In genomic region chr6:42120895-42121865, GRCh38 we compare ENCODE assay signal across 15 cellular contexts. TPM values are rescaled to one million over a fixed set of nuclear protein-coding genes. Genes with fewer than 3 reads are reported as not detected.
DNase-seq lines count a peak whose midpoint lies in the region; ATAC-seq and TF ChIP-seq lines count a peak whose summit lies in the region.
"Had no signal": no experiment of that assay in that cellular context is flagged by ENCODE, and none has a peak within 500 bp of the region (broad histone marks: within the 10 kb centered on the region; RNA-seq: fewer than 3 reads in every experiment).

No MANE protein-coding gene starts in this region.

- H3K27me3 ChIP-seq in Panc1 (ENCODE audit: control insufficient read depth, insufficient read depth, low read length) (no peaks in the 10 kb centered on the region), brain microvascular endothelial cell (replicated peaks) (no peaks in the 10 kb centered on the region)

- no peaks in the 10 kb centered on the region for H3K9me3 Mint-ChIP-seq in activated naive CD8-positive, alpha-beta T cell treated with anti-CD3 and anti-CD28 coated beads, Interleukin-2, amount 50 U/mL, for 24 hours

- H3K4me3 ChIP-seq in Panc1 (ENCODE audit: low read depth in 2 of 2, low read length in 2 of 2) (no peak overlapping the region), skin epidermis (no peak overlapping the region), brain microvascular endothelial cell (ENCODE audit: low read depth, low read length) (no peak overlapping the region)

- H3K27me3 Mint-ChIP-seq in activated naive CD8-positive, alpha-beta T cell treated with anti-CD3 and anti-CD28 coated beads, Interleukin-2, amount 50 U/mL, for 24 hours, result peaks cover 10% of the 10 kb centered on the region

- POLR2A ChIA-PET in Panc1 (lab: Charles Lee), result no interaction called here

- H3K4me3 Mint-ChIP-seq in activated naive CD8-positive, alpha-beta T cell treated with anti-CD3 and anti-CD28 coated beads, Interleukin-2, amount 50 U/mL, for 24 hours, result no peak overlapping the region
- H3K4me3 Mint-ChIP-seq: CD4-positive, CD25-positive, alpha-beta regulatory T cell had no signal

- H3K4me1 Mint-ChIP-seq in activated naive CD8-positive, alpha-beta T cell treated with anti-CD3 and anti-CD28 coated beads, Interleukin-2, amount 50 U/mL, for 24 hours, result no peaks in the 10 kb centered on the region
- H3K4me1 Mint-ChIP-seq: CD4-positive, CD25-positive, alpha-beta regulatory T cell had no signal

- BruUV-seq in Panc1 (replicated peaks; lab: Mats Ljungman, UMichigan), result no TSS peak

- CTCF ChIA-PET in Panc1 (lab: Charles Lee), result interaction anchor here (0.9 kb wide), 1 partner anchor 45 kb away, joined by 3 read pairs; no protein-coding TSS in a partner anchor

- H3K36me3 Mint-ChIP-seq in activated naive CD8-positive, alpha-beta T cell treated with anti-CD3 and anti-CD28 coated beads, Interleukin-2, amount 50 U/mL, for 24 hours (ENCODE audit: low read depth), result no peaks in the 10 kb centered on the region
- H3K36me3 Mint-ChIP-seq: CD4-positive, CD25-positive, alpha-beta regulatory T cell had no signal

- H3K36me3 ChIP-seq in Panc1 (ENCODE audit: control insufficient read depth, insufficient read depth, low read length), result no peaks in the 10 kb centered on the region
- H3K36me3 ChIP-seq in brain microvascular endothelial cell (replicated peaks), result peaks cover 14% of the 10 kb centered on the region

- DNase-seq in ELF-1 (ENCODE audit: low read depth, low spot score) (peak; percentile 21), Panc1 (ENCODE audit: low read depth, low spot score) (no peak), islet precursor cell (peak; percentile 74), brain microvascular endothelial cell (no peak), G401 (ENCODE audit: low spot score) (no peak)
- DNase-seq in activated CD4-positive, alpha-beta T cell treated with anti-CD3 and anti-CD28 coated beads for 4 hours, result no peak
- no peak for DNase-seq in activated naive CD8-positive, alpha-beta T cell treated with anti-CD3 and anti-CD28 coated beads, Interleukin-2, amount 50 U/mL, for 24 hours
- DNase-seq: CD4-positive, CD25-positive, alpha-beta regulatory T cell; effector memory CD4-positive, alpha-beta T cell; head of caudate nucleus; NCI-H2081 treated with DMSO at 0.1 percent for 48 hours; stimulated activated naive CD4-positive, alpha-beta T cell treated with Interleukin-2 at 50 U/mL for 16 hours had no signal

- no peak overlapping the region for H3K27ac Mint-ChIP-seq in activated naive CD8-positive, alpha-beta T cell treated with anti-CD3 and anti-CD28 coated beads, Interleukin-2, amount 50 U/mL, for 24 hours
- H3K27ac Mint-ChIP-seq: CD4-positive, CD25-positive, alpha-beta regulatory T cell had no signal

- in situ Hi-C loops in Panc1 (cut with HindIII; ENCODE audit: low pct_unique_long_range_greater_than_20kb, low sequenced_read_pairs) (no loop called here), brain microvascular endothelial cell (cut with HindIII; ENCODE audit: low pct_ligation_motif_present, low sequenced_read_pairs) (no loop called here), G401 (cut with HindIII; ENCODE audit: low sequenced_read_pairs) (no loop called here)

- peak overlapping the region; percentile 44; the same call in 1 of the 2 replicates for H3K27ac ChIP-seq in Panc1 (ENCODE audit: low read length)
- peak overlapping the region in 17 of 21 experiments; percentile 64 to 89 (median 77) for H3K27ac ChIP-seq in skin epidermis
- no peak overlapping the region for H3K27ac ChIP-seq in brain microvascular endothelial cell
- H3K27ac ChIP-seq: KMS-11 had no signal

- H3K9me3 ChIP-seq in Panc1 (ENCODE audit: control insufficient read depth, insufficient read depth, low read depth, low read length), result no peaks in the 10 kb centered on the region

- H3K4me1 ChIP-seq in Panc1 (ENCODE audit: control insufficient read depth, insufficient read depth, low read length), result peaks cover 26% of the 10 kb centered on the region

- TF ChIP-seq CTCF in Panc1 (IDR thresholded peaks at IDR 0.05) (no peak), brain microvascular endothelial cell (IDR thresholded peaks at IDR 0.05; ENCODE audit: low read depth, low read length, missing control alignments) (no peak)

- ATAC-seq in Panc1, result no peak
- ATAC-seq in activated naive CD8-positive, alpha-beta T cell treated with anti-CD3 and anti-CD28 coated beads, Interleukin-2, amount 50 U/mL, for 24 hours, result no peak

- intact Hi-C loops in Panc1 (cut with micrococcal nuclease; ENCODE audit: unreplicated experiment), result no loop called here

RNA-seq across cellular contexts. Expression of gene C6orf132, which starts 21.2 kb away (rescaled TPM):
- total RNA-seq in Panc1 (2021; ENCODE audit: unreplicated experiment), result 12.9 TPM
- polyA plus RNA-seq in Panc1 (2012; ENCODE audit: insufficient read length), result 11.4 TPM
- 0.18 TPM in 1 of 2 replicates, not detected in the other for total RNA-seq in G401 (2014; rRNA removed; shearing (Covaris generic))
- total RNA-seq: CD4-positive, CD25-positive, alpha-beta regulatory T cell had no signal

RNA-seq across cellular contexts. Expression of gene GUCA1A, which starts 52.0 kb away (rescaled TPM):
- not detected for total RNA-seq in Panc1 (2021; ENCODE audit: unreplicated experiment)
- polyA plus RNA-seq in Panc1 (2012; ENCODE audit: insufficient read length), result not detected
- not detected in 2 replicates for total RNA-seq in G401 (2014; rRNA removed; shearing (Covaris generic))
- total RNA-seq: CD4-positive, CD25-positive, alpha-beta regulatory T cell; posterior vena cava had no signal
- polyA plus RNA-seq: CD4-positive, CD25-positive, alpha-beta regulatory T cell had no signal

Comparison
In these comparisons a context has a peak if more than half of its experiments do, and no peak if none do; other contexts are left out.
1. DNase-seq: peak in ELF-1 (single experiment) and islet precursor cell (single experiment); none in Panc1 (single experiment), brain microvascular endothelial cell (single experiment), activated CD4-positive, alpha-beta T cell treated with anti-CD3 and anti-CD28 coated beads for 4 hours (0 of 2), activated naive CD8-positive, alpha-beta T cell treated with anti-CD3 and anti-CD28 coated beads, Interleukin-2, amount 50 U/mL, for 24 hours (single experiment) and G401 (single experiment).
2. RNA of gene C6orf132, which starts 21.2 kb away (total RNA-seq): 12.9 TPM in Panc1 (single experiment); 0.18 TPM in G401; every median in the first group is over 10 times any median in the second.